Comparison of ENCODE assay signal across 1 cellular context in the genomic region with DNA sequence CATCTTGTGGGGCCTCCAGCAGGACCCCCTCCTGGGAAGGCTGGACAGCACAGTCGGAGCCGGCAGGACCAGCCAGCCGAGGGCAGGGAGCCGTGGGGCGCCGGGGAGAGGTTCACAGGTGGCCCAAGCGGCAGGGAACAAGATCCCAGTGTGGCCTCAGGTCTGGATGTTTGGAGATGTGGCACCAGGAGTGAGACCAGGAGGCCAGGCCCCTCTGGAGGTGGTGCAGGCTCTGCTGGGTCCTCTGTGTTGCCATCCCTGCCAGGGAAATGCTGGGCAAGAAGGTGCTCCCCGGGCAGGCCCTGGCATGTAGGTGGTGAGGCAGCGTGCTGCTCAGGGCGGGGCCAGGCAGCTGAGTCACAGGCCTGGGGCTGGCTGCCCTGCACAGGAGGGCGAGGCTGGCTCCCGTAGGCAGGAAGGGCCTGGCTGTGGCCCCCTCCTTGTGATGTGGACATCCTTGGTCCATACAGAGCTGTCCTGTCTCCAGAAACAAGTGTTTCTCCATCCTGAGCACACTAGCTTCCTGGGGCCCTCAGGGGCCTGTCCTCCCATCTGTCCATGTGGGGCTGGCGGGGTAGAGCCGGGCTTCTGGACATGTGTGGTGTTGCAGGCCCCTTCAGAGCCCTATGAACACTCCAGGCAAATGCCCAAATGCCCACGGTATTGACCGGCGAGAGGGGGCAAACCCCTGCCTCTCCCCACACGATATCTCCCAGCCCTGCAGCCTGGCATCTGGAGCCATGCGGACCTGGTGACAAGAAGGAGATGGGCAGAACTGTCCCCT.
TF ChIP-seq lines count a peak whose summit lies in the region.

No MANE protein-coding gene starts in this region.

TF ChIP-seq in H1, 55 proteins besides CTCF, POLR2A, EP300 and RAD21 (continued from another document):
- TF ChIP-seq RXRA (IDR thresholded peaks at IDR 0.05; ENCODE audit: insufficient read depth, low read depth, low read length) = no peak
- TF ChIP-seq YY1 (IDR thresholded peaks at IDR 0.05; ENCODE audit: low read depth, low read length) = no peak
